22 cellular contexts compared by ENCODE assay signal in genomic region chr2:130300258-130300969, GRCh38. TPM values are rescaled to one million over a fixed set of nuclear protein-coding genes. Genes with fewer than 3 reads are reported as not detected.
DNase-seq lines count a peak whose midpoint lies in the region; ATAC-seq, FAIRE-seq and TF ChIP-seq lines count a peak whose summit lies in the region.
"Had no signal": no experiment of that assay in that cellular context is flagged by ENCODE, and none has a peak within 500 bp of the region (broad histone marks: within the 10 kb centered on the region; RNA-seq: fewer than 3 reads in every experiment).

No MANE protein-coding gene starts in this region.

- H3K36me3 Mint-ChIP-seq in H9 (ENCODE audit: insufficient read depth in 1 of 3, low read depth in 3 of 3) = no peaks in the 10 kb centered on the region
- H3K36me3 Mint-ChIP-seq: CD14-positive monocyte had no signal

- H3K27me3 ChIP-seq in H9 (ENCODE audit: insufficient read depth, low read length) = no peaks in the 10 kb centered on the region
- H3K27me3 ChIP-seq in K562 (ENCODE audit: control insufficient read depth in 2 of 2, insufficient read depth in 2 of 2, low read length in 2 of 2) = peaks cover 16 to 26% of the 10 kb centered on the region in 2 experiments
- no peaks in the 10 kb centered on the region for H3K27me3 ChIP-seq in mesendoderm (ENCODE audit: insufficient read depth, low read length, poor library complexity)
- no peaks in the 10 kb centered on the region for H3K27me3 ChIP-seq in right cardiac atrium (ENCODE audit: control insufficient read depth, insufficient read depth)

- TF ChIP-seq CTCF in A549 (IDR thresholded peaks at IDR 0.05) = no peak
- peak; percentile 19; the same call in 1 of the 3 replicates for TF ChIP-seq CTCF in H9 (conservative IDR thresholded peaks at IDR 0.05)
- peak in 1 of 3 experiments; percentile 16; a peak in 1 of 6 replicates for TF ChIP-seq CTCF in K562 (IDR thresholded peaks at IDR 0.05 in 2 of 3, conservative IDR thresholded peaks at IDR 0.05 in 1 of 3; ENCODE audit: insufficient read depth in 2 of 3, low read depth in 1 of 3, low read length in 3 of 3)

- TF ChIP-seq RAD21 in A549 (conservative IDR thresholded peaks at IDR 0.05 in 1 of 2, IDR thresholded peaks at IDR 0.05 in 1 of 2) = no peak
- TF ChIP-seq RAD21 in K562 (CRISPR knock-in tag; conservative IDR thresholded peaks at IDR 0.05 in 1 of 2, IDR thresholded peaks at IDR 0.05 in 1 of 2) = 0 out of 4 replicates have a peak, but pooled peaks of 1 of the 2 experiments have one; percentile 8

- no peak overlapping the region for H2BK20ac ChIP-seq in H9 (ENCODE audit: low read depth, low read length, poor library complexity, severe bottlenecking)

- no peak overlapping the region for H2BK12ac ChIP-seq in H9 (ENCODE audit: insufficient read length, low read depth, low read length)

- H3K4me3 ChIP-seq in A549 (no peak overlapping the region), K562 (no peak overlapping the region), mesendoderm (ENCODE audit: low read length) (no peak overlapping the region), right cardiac atrium (ENCODE audit: low read length) (no peak overlapping the region)
- H3K4me3 ChIP-seq: SJSA1 had no signal

- H2BK15ac ChIP-seq in H9 (ENCODE audit: low read depth, low read length) (no peak overlapping the region), mesendoderm (replicated peaks; ENCODE audit: low read depth) (no peak overlapping the region)

- H3K27ac Mint-ChIP-seq in H9 = no peak overlapping the region
- H3K27ac Mint-ChIP-seq: B cell, CD14-positive monocyte had no signal

- intact Hi-C loops in K562 (cut with micrococcal nuclease) (no loop called here), right cardiac atrium (cut with DNase I) (no loop called here)

- H3K23ac ChIP-seq in H9 (ENCODE audit: insufficient read length, low read depth, low read length) = no peak overlapping the region
- no peak overlapping the region for H3K23ac ChIP-seq in mesendoderm (ENCODE audit: low read length)

- no TSS peak for BruUV-seq in K562 (replicated peaks; lab: Mats Ljungman, UMichigan)

- H3K9me3 Mint-ChIP-seq in H9 = no peaks in the 10 kb centered on the region

- H2BK5ac ChIP-seq in H9 (ENCODE audit: insufficient read length, low read length) (no peak overlapping the region), mesendoderm (ENCODE audit: low read length) (no peak overlapping the region)

- ATAC-seq in A549 (peak; percentile 13 to 40; a peak in 3 of 6 replicates), K562 (peak; percentile 84), right cardiac atrium (no peak), GM19351 (IDR thresholded peaks at IDR 0.05; ENCODE audit: unreplicated experiment) (no peak)
- ATAC-seq: Right ventricle myocardium inferior had no signal

- no peak overlapping the region for H3K56ac ChIP-seq in H9 (ENCODE audit: insufficient read length, low read depth, low read length)
- H3K56ac ChIP-seq in mesendoderm (ENCODE audit: low read length) = no peak overlapping the region

- H4K20me1 ChIP-seq in H9 (ENCODE audit: control insufficient read depth, insufficient read depth, insufficient read length) (no peaks in the 10 kb centered on the region), K562 (replicated peaks; ENCODE audit: control insufficient read depth, insufficient read depth, low read length) (no peaks in the 10 kb centered on the region)

- no peak overlapping the region for H2AFZ ChIP-seq in H9 (ENCODE audit: low read length)
- H2AFZ ChIP-seq in K562 (ENCODE audit: low read depth, low read length) = no peak overlapping the region

- H3K4me3 Mint-ChIP-seq in H9 = no peak overlapping the region
- H3K4me3 Mint-ChIP-seq: B cell, CD14-positive monocyte had no signal

- H3K9me3 ChIP-seq in A549 (no peaks in the 10 kb centered on the region), H9 (ENCODE audit: control insufficient read depth, low read depth, low read length) (no peaks in the 10 kb centered on the region), K562 (replicated peaks; ENCODE audit: control insufficient read depth, insufficient read depth, low read depth, low read length) (no peaks in the 10 kb centered on the region), right cardiac atrium (ENCODE audit: control insufficient read depth, low read length) (no peaks in the 10 kb centered on the region)
- H3K9me3 ChIP-seq: SJSA1 had no signal

- H3K4me1 Mint-ChIP-seq in H9 = no peaks in the 10 kb centered on the region
- H3K4me1 Mint-ChIP-seq: B cell, CD14-positive monocyte had no signal

- H3K4me1 ChIP-seq in A549 = no peaks in the 10 kb centered on the region
- no peaks in the 10 kb centered on the region for H3K4me1 ChIP-seq in H9 (ENCODE audit: insufficient read depth, low read length)
- H3K4me1 ChIP-seq in K562 (replicated peaks in 1 of 2; ENCODE audit: control insufficient read depth in 2 of 2, insufficient read depth in 2 of 2, low read length in 2 of 2) = peaks cover 0 to 8% of the 10 kb centered on the region in 2 experiments; a peak in 2 of 5 replicates
- no peaks in the 10 kb centered on the region for H3K4me1 ChIP-seq in mesendoderm (ENCODE audit: control insufficient read depth, low read depth, low read length)
- H3K4me1 ChIP-seq in right cardiac atrium (ENCODE audit: control insufficient read depth, insufficient read depth, low read length) = no peaks in the 10 kb centered on the region
- H3K4me1 ChIP-seq: SJSA1 had no signal

- H3K27ac ChIP-seq in A549 (no peak overlapping the region), H9 (ENCODE audit: insufficient read length, low read depth, low read length) (no peak overlapping the region), K562 (ENCODE audit: extremely low read depth, low read depth, low read length) (no peak overlapping the region), mesendoderm (ENCODE audit: low read depth, low read length) (no peak overlapping the region), right cardiac atrium (ENCODE audit: low read length) (no peak overlapping the region)
- H3K27ac ChIP-seq: SJSA1 had no signal

- FAIRE-seq in A549 (lab: Jason Lieb, UNC) (no peak), K562 (lab: Jason Lieb, UNC) (no peak)
- FAIRE-seq: A204.1 had no signal

- H3K4ac ChIP-seq in H9 (ENCODE audit: low read depth, low read length) (no peak overlapping the region), mesendoderm (ENCODE audit: low read depth, low read length) (no peak overlapping the region)

- no peak overlapping the region for H3K14ac ChIP-seq in H9 (ENCODE audit: insufficient read depth, low read length)

- 64% methylated on average over 22 of the region's 22 CpGs for WGBS in A549 (ENCODE audit: missing lambda C conversion rate)
- no CpG with 5 or more reads among the region's 22 CpGs for WGBS in H9 (ENCODE audit: extremely low coverage, insufficient read length, low lambda C conversion rate)
- WGBS in K562 (ENCODE audit: insufficient coverage, low coverage, missing lambda C conversion rate) = 8% methylated on average over 18 of the region's 22 CpGs
- WGBS in mesendoderm (ENCODE audit: extremely low coverage, insufficient coverage, low lambda C conversion rate) = 100% methylated on average over 1 of the region's 22 CpGs
- WGBS in right cardiac atrium = 71% methylated on average over 22 of the region's 22 CpGs

- H3K23me2 ChIP-seq in H9 (ENCODE audit: insufficient read length, low read depth, low read length, poor library complexity, severe bottlenecking) = no peaks in the 10 kb centered on the region

- peaks cover 8% of the 10 kb centered on the region for H3K27me3 Mint-ChIP-seq in H9 (ENCODE audit: low read depth)

- H3K18ac ChIP-seq in H9 (ENCODE audit: insufficient read length, low read depth, low read length) (no peak overlapping the region), mesendoderm (ENCODE audit: low read length) (no peak overlapping the region)

- no peak overlapping the region for H4K5ac ChIP-seq in H9 (ENCODE audit: insufficient read length, low read depth, low read length)
- H4K5ac ChIP-seq in mesendoderm (ENCODE audit: low read length) = no peak overlapping the region

- H2AK5ac ChIP-seq in H9 (ENCODE audit: insufficient read length, low read length) (no peak overlapping the region), mesendoderm (ENCODE audit: low read length) (no peak overlapping the region)

- H3K4me2 ChIP-seq in A549 (no peak overlapping the region), H9 (ENCODE audit: insufficient read depth, insufficient read length, low read length) (no peak overlapping the region), K562 (ENCODE audit: insufficient read depth, low read length) (no peak overlapping the region), mesendoderm (ENCODE audit: low read length) (no peak overlapping the region)

- H3K79me2 ChIP-seq in H9 (ENCODE audit: insufficient read depth, low read length) (no peaks in the 10 kb centered on the region), K562 (ENCODE audit: control insufficient read depth, insufficient read depth, low read length) (no peaks in the 10 kb centered on the region), mesendoderm (ENCODE audit: control insufficient read depth, insufficient read depth, low read length) (no peaks in the 10 kb centered on the region)

- H4K91ac ChIP-seq in H9 (ENCODE audit: insufficient read length, low read depth, low read length) = no peak overlapping the region

- no peak overlapping the region for H4K8ac ChIP-seq in H9 (replicated peaks; ENCODE audit: insufficient read length, low read depth, low read length)
- H4K8ac ChIP-seq in mesendoderm (ENCODE audit: low read depth, low read length) = no peak overlapping the region

- CTCF ChIA-PET in A549 (lab: Yijun Ruan, JAX) (interaction anchor here (0.6 kb wide), 1 partner anchor 350 kb away, joined by 3 read pairs; no protein-coding TSS in a partner anchor), K562 (lab: Yijun Ruan, JAX; ENCODE audit: low intra/inter-chr PET ratio) (no interaction called here)

- TF ChIP-seq POLR2A in A549 (IDR thresholded peaks at IDR 0.05; ENCODE audit: low read length) = no peak
- TF ChIP-seq POLR2A in K562 (conservative IDR thresholded peaks at IDR 0.05) = no peak

- DNase-seq in A549 (ENCODE audit: low read depth in 1 of 2, low spot score in 1 of 2) (no peak), H9 (peak; percentile 69), K562 (ENCODE audit: extremely low read depth in 1 of 4, low spot score in 3 of 4) (no peak), mesendoderm (peak; percentile 27), DMS 273 treated with DMSO at 0.1 percent for 48 hours (lab: John Stamatoyannopoulos, UW) (no peak), right cardiac atrium (no peak), mesenteric fat pad (ENCODE audit: low spot score) (no peak)
- DNase-seq: DMS53, EL, GF-D8, HCEC 1CT, MM.1S, NCI-H1048, NCI-H1417 treated with DMSO at 0.1 percent for 48 hours, NCI-H2029, NCI-H524 treated with DMSO at 0.1 percent for 48 hours had no signal

- no peak overlapping the region for H3T11ph ChIP-seq in H9 (ENCODE audit: low read length)

- in situ Hi-C loops in K562 (cut with MboI) = no loop called here

- H3K9me1 ChIP-seq in K562 (ENCODE audit: control insufficient read depth, insufficient read depth, low read length) = no peaks in the 10 kb centered on the region

- H2BK120ac ChIP-seq in H9 (ENCODE audit: low read depth, low read length, poor library complexity, severe bottlenecking) (no peak overlapping the region), mesendoderm (ENCODE audit: low read depth, low read length) (no peak overlapping the region)

- no peak overlapping the region for H3K9ac ChIP-seq in H9 (ENCODE audit: extremely low read depth, insufficient read length, low read length)
- H3K9ac ChIP-seq in K562 (ENCODE audit: insufficient read depth in 1 of 2, low read depth in 2 of 2, low read length in 2 of 2) = peak overlapping the region in 1 of 2 experiments; percentile 43; a peak in 1 of 4 replicates
- H3K9ac ChIP-seq in mesendoderm (ENCODE audit: low read length) = no peak overlapping the region

- H3K36me3 ChIP-seq in K562 (ENCODE audit: control insufficient read depth, insufficient read depth, low read length) = no peaks in the 10 kb centered on the region
- H3K36me3 ChIP-seq in mesendoderm (ENCODE audit: control insufficient read depth, insufficient read depth, low read length) = no peaks in the 10 kb centered on the region
- H3K36me3 ChIP-seq: SJSA1 had no signal

- TF ChIP-seq EP300 in A549 (IDR thresholded peaks at IDR 0.05) (no peak), K562 (IDR thresholded peaks at IDR 0.05; ENCODE audit: low read length) (no peak)

- H3K79me1 ChIP-seq in H9 (ENCODE audit: insufficient read depth, low read depth, low read length, poor library complexity, severe bottlenecking) (no peaks in the 10 kb centered on the region), mesendoderm (ENCODE audit: low read length) (no peaks in the 10 kb centered on the region)

- POLR2A ChIA-PET in A549 (lab: Yijun Ruan, JAX) = no interaction called here
- POLR2A ChIA-PET in K562 (lab: Yijun Ruan, JAX) = interaction anchor here (1.1 kb wide), 1 partner anchor 41 kb away, joined by 4 read pairs; no protein-coding TSS in a partner anchor

RNA-seq across cellular contexts. Expression of gene IMP4, which starts 42.3 kb away (rescaled TPM):
- polyA plus RNA-seq in A549 (2011; rRNA removed) (113 and 118 TPM in 2 replicates), A549 (2017; fragmentation: RNase III; extraction: RNeasy Plus Mini Kit Qiagen cat#74134 plus additional on column Dnase treatment) (149 to 178 TPM (median 159 TPM) in 3 replicates), K562 (2011; rRNA removed) (127 and 158 TPM in 2 replicates), K562 (2014; fragmentation: Illumina TruSeq; extraction: Trizol) (100.0 and 155 TPM in 2 replicates), K562 (2014; fragmentation: Nextera tagmentation; extraction: Ambion mirVana) (10 to 100 TPM; 35.4 to 53.3 TPM), K562 (2014; rRNA removed) (209 and 231 TPM in 2 replicates), right cardiac atrium (50.4 TPM)
- polyA plus RNA-seq in A549 (2012; cell fraction: cytosol; rRNA removed) = 471 and 473 TPM in 2 replicates
- polyA plus RNA-seq in A549 (2012; cell fraction: nucleus; rRNA removed) = 569 and 687 TPM in 2 replicates
- polyA minus RNA-seq in A549 (2011; rRNA and poly(A)+ RNA removed) = 143 and 144 TPM in 2 replicates
- total RNA-seq in H9 (2021) (92.9 and 101 TPM in 2 replicates), K562 (2014; rRNA removed) (187 and 239 TPM in 2 replicates), K562 (2014; rRNA removed; fragmentation: Illumina TruSeq; extraction: Trizol) (42.1 and 52.9 TPM in 2 replicates), K562 (2015; rRNA removed; fragmentation: Illumina TruSeq; extraction: Trizol) (97.8 and 103 TPM in 2 replicates), K562 (2021) (164 and 167 TPM in 2 replicates), right cardiac atrium (10 to 100 TPM; 48.0 to 59.9 (median 55.8) TPM), mesenteric fat pad (104 TPM)
- total RNA-seq in K562 (2011; cell fraction: chromatin; rRNA removed; ENCODE audit: low replicate concordance) = 74.0 and 256 TPM in 2 replicates
- 209 and 220 TPM in 2 replicates for total RNA-seq in K562 (2011; cell fraction: nucleolus; rRNA removed)
- total RNA-seq in K562 (2011; cell fraction: nucleoplasm; rRNA removed) = 139 and 147 TPM in 2 replicates
- polyA plus RNA-seq in K562 (2011; cell fraction: cytosol; rRNA removed) = 271 and 517 TPM in 2 replicates
- polyA plus RNA-seq in K562 (2011; cell fraction: nucleus; rRNA removed) = 407 and 557 TPM in 2 replicates
- 134 and 149 TPM in 2 replicates for polyA plus RNA-seq in K562 (2012)
- 51.7 and 70.1 TPM in 2 replicates for polyA minus RNA-seq in K562 (2011; rRNA and poly(A)+ RNA removed)
- polyA minus RNA-seq in K562 (2011; cell fraction: cytosol; rRNA and poly(A)+ RNA removed) = 78.1 and 83.2 TPM in 2 replicates
- 115 and 121 TPM in 2 replicates for polyA minus RNA-seq in K562 (2011; cell fraction: nucleus; rRNA and poly(A)+ RNA removed)
- polyA plus RNA-seq in mesendoderm (2013, experiment 1 of 2) = 106 TPM
- polyA plus RNA-seq in mesendoderm (2013, experiment 2 of 2) = 114 TPM

RNA-seq across cellular contexts. Expression of gene PTPN18, which starts 55.4 kb away (rescaled TPM):
- polyA plus RNA-seq in A549 (2011; rRNA removed) (20.4 and 23.7 TPM in 2 replicates), A549 (2017; fragmentation: RNase III; extraction: RNeasy Plus Mini Kit Qiagen cat#74134 plus additional on column Dnase treatment) (19.6 to 23.1 TPM (median 20.5 TPM) in 3 replicates), K562 (2011; rRNA removed) (51.0 and 58.7 TPM in 2 replicates), K562 (2014; fragmentation: Illumina TruSeq; extraction: Trizol) (79.5 and 90.7 TPM in 2 replicates), K562 (2014; fragmentation: Nextera tagmentation; extraction: Ambion mirVana) (10 to 100 TPM; 11.6 to 19.3 TPM), K562 (2014; rRNA removed) (67.4 and 76.7 TPM in 2 replicates), right cardiac atrium (16.4 TPM)
- 25.9 and 31.9 TPM in 2 replicates for polyA plus RNA-seq in A549 (2012; cell fraction: cytosol; rRNA removed)
- polyA plus RNA-seq in A549 (2012; cell fraction: nucleus; rRNA removed) = 106 and 111 TPM in 2 replicates
- polyA minus RNA-seq in A549 (2011; rRNA and poly(A)+ RNA removed) = 38.5 and 41.2 TPM in 2 replicates
- total RNA-seq in H9 (2021) (13.0 and 16.3 TPM in 2 replicates), K562 (2014; rRNA removed) (49.6 and 57.0 TPM in 2 replicates), K562 (2014; rRNA removed; fragmentation: Illumina TruSeq; extraction: Trizol) (36.9 and 37.6 TPM in 2 replicates), K562 (2015; rRNA removed; fragmentation: Illumina TruSeq; extraction: Trizol) (35.2 and 38.5 TPM in 2 replicates), K562 (2021) (64.0 and 64.4 TPM in 2 replicates), right cardiac atrium (10 to 100 TPM; 22.9 to 26.0 (median 24.8) TPM), mesenteric fat pad (52.2 TPM)
- total RNA-seq in K562 (2011; cell fraction: chromatin; rRNA removed; ENCODE audit: low replicate concordance) = 213 and 354 TPM in 2 replicates
- 191 TPM in 2 replicates for total RNA-seq in K562 (2011; cell fraction: nucleolus; rRNA removed)
- total RNA-seq in K562 (2011; cell fraction: nucleoplasm; rRNA removed) = 220 and 291 TPM in 2 replicates
- 53.2 and 74.2 TPM in 2 replicates for polyA plus RNA-seq in K562 (2011; cell fraction: cytosol; rRNA removed)
- 140 and 232 TPM in 2 replicates for polyA plus RNA-seq in K562 (2011; cell fraction: nucleus; rRNA removed)
- 44.4 and 61.5 TPM in 2 replicates for polyA plus RNA-seq in K562 (2012)
- 42.3 and 45.7 TPM in 2 replicates for polyA minus RNA-seq in K562 (2011; rRNA and poly(A)+ RNA removed)
- 31.4 and 33.8 TPM in 2 replicates for polyA minus RNA-seq in K562 (2011; cell fraction: cytosol; rRNA and poly(A)+ RNA removed)
- polyA minus RNA-seq in K562 (2011; cell fraction: nucleus; rRNA and poly(A)+ RNA removed) = 74.3 and 76.3 TPM in 2 replicates
- polyA plus RNA-seq in mesendoderm (2013, experiment 1 of 2) = 9.1 TPM
- 9.1 TPM for polyA plus RNA-seq in mesendoderm (2013, experiment 2 of 2)

Comparison
In these comparisons a context has a peak if more than half of its experiments do, and no peak if none do; other contexts are left out.
1. ATAC-seq: peak in A549 (2 of 2) and K562 (single experiment); none in right cardiac atrium (0 of 2) and GM19351 (single experiment).
2. DNase-seq: peak in H9 (single experiment) and mesendoderm (single experiment); none in A549 (0 of 2), K562 (0 of 4), DMS 273 treated with DMSO at 0.1 percent for 48 hours (single experiment), right cardiac atrium (0 of 3) and mesenteric fat pad (single experiment).